ENCODE assay signal across 1 cellular context in the genomic region with DNA sequence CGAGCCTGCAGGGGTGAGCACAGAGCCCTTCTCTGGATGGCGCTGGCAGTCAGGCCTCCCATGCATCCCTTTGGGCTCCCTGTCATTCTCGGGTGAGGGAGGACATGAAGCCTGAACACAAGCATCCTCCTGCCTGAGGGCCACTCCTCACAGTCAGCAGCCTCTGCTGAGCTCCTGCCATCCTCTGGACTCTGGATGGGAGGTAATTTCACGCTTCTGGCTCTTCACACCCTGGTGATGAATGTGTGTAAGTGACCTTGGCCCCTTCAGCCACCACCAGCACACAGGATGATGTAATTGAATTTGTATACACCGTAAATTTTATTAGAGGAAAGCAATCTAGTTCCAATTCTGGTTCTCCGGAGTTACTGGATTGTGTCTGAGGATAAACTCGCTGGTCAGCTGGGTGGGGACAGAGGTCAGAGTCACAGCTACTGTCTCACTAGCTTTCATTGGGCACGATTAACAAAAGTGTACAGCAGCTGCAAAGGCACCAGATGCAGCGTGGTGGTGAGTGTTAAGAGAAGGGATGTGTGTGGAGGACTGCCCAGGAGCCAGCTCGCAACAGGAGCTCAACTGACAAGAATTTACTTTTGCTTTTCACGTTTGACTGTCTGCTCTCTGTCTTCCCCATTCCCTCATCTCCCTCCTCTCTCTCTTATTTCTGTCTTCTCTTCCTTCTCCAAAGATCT.
TF ChIP-seq lines count a peak whose summit lies in the region.

No MANE protein-coding gene starts in this region.

TF ChIP-seq in K562, 482 proteins besides CTCF, POLR2A, EP300 and RAD21 (continued from another document):
- TF ChIP-seq, protein P1, sequence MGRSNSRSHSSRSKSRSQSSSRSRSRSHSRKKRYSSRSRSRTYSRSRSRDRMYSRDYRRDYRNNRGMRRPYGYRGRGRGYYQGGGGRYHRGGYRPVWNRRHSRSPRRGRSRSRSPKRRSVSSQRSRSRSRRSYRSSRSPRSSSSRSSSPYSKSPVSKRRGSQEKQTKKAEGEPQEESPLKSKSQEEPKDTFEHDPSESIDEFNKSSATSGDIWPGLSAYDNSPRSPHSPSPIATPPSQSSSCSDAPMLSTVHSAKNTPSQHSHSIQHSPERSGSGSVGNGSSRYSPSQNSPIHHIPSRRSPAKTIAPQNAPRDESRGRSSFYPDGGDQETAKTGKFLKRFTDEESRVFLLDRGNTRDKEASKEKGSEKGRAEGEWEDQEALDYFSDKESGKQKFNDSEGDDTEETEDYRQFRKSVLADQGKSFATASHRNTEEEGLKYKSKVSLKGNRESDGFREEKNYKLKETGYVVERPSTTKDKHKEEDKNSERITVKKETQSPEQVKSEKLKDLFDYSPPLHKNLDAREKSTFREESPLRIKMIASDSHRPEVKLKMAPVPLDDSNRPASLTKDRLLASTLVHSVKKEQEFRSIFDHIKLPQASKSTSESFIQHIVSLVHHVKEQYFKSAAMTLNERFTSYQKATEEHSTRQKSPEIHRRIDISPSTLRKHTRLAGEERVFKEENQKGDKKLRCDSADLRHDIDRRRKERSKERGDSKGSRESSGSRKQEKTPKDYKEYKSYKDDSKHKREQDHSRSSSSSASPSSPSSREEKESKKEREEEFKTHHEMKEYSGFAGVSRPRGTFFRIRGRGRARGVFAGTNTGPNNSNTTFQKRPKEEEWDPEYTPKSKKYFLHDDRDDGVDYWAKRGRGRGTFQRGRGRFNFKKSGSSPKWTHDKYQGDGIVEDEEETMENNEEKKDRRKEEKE (IDR thresholded peaks at IDR 0.05; ENCODE audit: borderline replicate concordance in 1 of 2, control insufficient read depth in 1 of 2, low read depth in 2 of 2, low read length in 1 of 2): no peak
- TF ChIP-seq, protein P2, sequence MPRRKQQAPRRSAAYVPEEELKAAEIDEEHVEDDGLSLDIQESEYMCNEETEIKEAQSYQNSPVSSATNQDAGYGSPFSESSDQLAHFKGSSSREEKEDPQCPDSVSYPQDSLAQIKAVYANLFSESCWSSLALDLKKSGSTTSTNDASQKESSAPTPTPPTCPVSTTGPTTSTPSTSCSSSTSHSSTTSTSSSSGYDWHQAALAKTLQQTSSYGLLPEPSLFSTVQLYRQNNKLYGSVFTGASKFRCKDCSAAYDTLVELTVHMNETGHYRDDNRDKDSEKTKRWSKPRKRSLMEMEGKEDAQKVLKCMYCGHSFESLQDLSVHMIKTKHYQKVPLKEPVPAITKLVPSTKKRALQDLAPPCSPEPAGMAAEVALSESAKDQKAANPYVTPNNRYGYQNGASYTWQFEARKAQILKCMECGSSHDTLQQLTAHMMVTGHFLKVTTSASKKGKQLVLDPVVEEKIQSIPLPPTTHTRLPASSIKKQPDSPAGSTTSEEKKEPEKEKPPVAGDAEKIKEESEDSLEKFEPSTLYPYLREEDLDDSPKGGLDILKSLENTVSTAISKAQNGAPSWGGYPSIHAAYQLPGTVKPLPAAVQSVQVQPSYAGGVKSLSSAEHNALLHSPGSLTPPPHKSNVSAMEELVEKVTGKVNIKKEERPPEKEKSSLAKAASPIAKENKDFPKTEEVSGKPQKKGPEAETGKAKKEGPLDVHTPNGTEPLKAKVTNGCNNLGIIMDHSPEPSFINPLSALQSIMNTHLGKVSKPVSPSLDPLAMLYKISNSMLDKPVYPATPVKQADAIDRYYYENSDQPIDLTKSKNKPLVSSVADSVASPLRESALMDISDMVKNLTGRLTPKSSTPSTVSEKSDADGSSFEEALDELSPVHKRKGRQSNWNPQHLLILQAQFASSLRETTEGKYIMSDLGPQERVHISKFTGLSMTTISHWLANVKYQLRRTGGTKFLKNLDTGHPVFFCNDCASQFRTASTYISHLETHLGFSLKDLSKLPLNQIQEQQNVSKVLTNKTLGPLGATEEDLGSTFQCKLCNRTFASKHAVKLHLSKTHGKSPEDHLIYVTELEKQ (CRISPR knock-in tag; IDR thresholded peaks at IDR 0.05): no peak
- TF ChIP-seq, protein P3, sequence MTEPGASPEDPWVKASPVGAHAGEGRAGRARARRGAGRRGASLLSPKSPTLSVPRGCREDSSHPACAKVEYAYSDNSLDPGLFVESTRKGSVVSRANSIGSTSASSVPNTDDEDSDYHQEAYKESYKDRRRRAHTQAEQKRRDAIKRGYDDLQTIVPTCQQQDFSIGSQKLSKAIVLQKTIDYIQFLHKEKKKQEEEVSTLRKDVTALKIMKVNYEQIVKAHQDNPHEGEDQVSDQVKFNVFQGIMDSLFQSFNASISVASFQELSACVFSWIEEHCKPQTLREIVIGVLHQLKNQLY (CRISPR knock-in tag; conservative IDR thresholded peaks at IDR 0.05): no peak
